ENCODE assay signal across 20 cellular contexts in the genomic region with DNA sequence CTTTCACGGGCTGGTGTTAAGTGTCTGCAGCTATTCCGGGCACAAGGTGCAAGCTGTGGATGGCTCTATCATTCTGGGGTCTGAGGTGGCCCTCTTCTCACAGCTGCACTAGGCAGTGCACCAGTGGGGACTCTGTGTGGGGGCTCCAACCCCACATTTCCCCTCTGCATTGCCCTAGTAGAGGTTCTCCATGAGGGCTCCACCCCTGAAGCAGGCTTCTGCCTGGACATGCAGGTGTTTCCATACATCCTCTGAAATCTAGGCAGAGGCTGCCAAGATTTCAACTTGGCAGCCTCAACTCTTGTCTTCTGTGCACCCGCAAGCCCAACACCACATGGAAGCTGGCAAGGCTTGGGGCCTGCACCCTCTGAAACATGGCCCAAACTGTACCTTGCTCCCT. TPM values are rescaled to one million over a fixed set of nuclear protein-coding genes. Genes with fewer than 3 reads are reported as not detected.
"Had no signal": no experiment of that assay in that cellular context is flagged by ENCODE, and none has a peak within 500 bp of the region (broad histone marks: within the 10 kb centered on the region; RNA-seq: fewer than 3 reads in every experiment).

No MANE protein-coding gene starts in this region.

RNA-seq across cellular contexts. Expression of a gene that starts 52.1 kb away (rescaled TPM):
- total RNA-seq: activated naive CD4-positive, alpha-beta T cell treated with anti-CD3 and anti-CD28 coated beads for 36 hours; activated naive CD4-positive, alpha-beta T cell treated with anti-CD3 and anti-CD28 coated beads, Interleukin-2, amount 50 U/mL, for 72 hours; activated naive CD8-positive, alpha-beta T cell treated with anti-CD3 and anti-CD28 coated beads for 36 hours; activated naive CD8-positive, alpha-beta T cell treated with anti-CD3 and anti-CD28 coated beads, Interleukin-2, amount 10 ng/mL, durations not matched to agents 7 days and 5 days; activated T-cell treated with anti-CD3 and anti-CD28 coated beads, Interleukin-2, amount 50 U/mL, for 4 hours; activated T-cell treated with anti-CD3 and anti-CD28 coated beads, Interleukin-2, amount 50 U/mL, for 72 hours; activated T-helper 1 cell treated with anti-CD3 and anti-CD28 coated beads, Interleukin-12 subunit alpha, Interleukin-12 subunit beta, Interleukin-2, Interleukin-4 antibody, amounts not matched to agents 30 ng/mL and 10 ng/mL and 1 ng/mL, durations not matched to agents 14 hours and 24 hours and 36 hours; activated T-helper 17 cell treated with anti-CD3 and anti-CD28 coated beads, Interleukin-2, amount 50 U/mL, for 72 hours; activated T-helper 2 cell treated with anti-CD3 and anti-CD28 coated beads, Interferon-gamma antibody, Interleukin-2, Interleukin-4, amounts not matched to agents 10 μg/mL and 5 μg/mL and 100 μg/mL, durations not matched to agents 14 hours and 24 hours and 36 hours; adrenal gland; ascending aorta; astrocyte; body of pancreas; breast epithelium; bronchial epithelial cell; cardiac muscle cell; cardiac septum; chondrocyte had no signal
- polyA plus RNA-seq: adipose tissue, aorta, cardiac muscle cell had no signal
